ENCODE assay signal across 30 cellular contexts in the genomic region with DNA sequence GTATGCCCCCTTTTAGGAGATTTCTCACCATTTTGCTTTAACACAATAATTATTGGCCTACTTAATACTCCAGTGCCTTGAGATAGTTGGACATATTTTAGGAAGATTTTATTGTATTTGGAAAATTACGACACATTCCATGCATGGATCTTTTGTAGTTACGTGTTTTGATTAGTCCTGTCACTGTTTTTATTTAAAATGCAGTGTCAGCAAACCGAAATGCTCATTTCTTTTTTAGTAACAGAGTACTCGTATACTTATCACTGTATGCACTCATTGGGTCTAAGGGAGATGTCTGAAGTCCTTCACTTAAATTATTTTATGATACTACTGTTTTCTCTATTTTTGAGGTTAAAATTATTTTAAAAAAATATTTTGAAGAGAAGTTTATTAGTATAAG.
"Had no signal": no experiment of that assay in that cellular context is flagged by ENCODE, and none has a peak within 500 bp of the region (broad histone marks: within the 10 kb centered on the region; RNA-seq: fewer than 3 reads in every experiment).

No MANE protein-coding gene starts in this region.

- H3K36me3 ChIP-seq: breast epithelium had no signal

- H3K27ac Mint-ChIP-seq: activated CD4-positive, alpha-beta memory T cell treated with anti-CD3 and anti-CD28 coated beads, Interleukin-2, amount 10 ng/mL, durations not matched to agents 7 days and 5 days; activated CD4-positive, alpha-beta T cell treated with anti-CD3 and anti-CD28 coated beads, Interleukin-2, amount 10 ng/mL, durations not matched to agents 7 days and 5 days; activated naive CD4-positive, alpha-beta T cell treated with anti-CD3 and anti-CD28 coated beads, Interleukin-2, amount 10 ng/mL, durations not matched to agents 7 days and 5 days; activated naive CD4-positive, alpha-beta T cell treated with anti-CD3 and anti-CD28 coated beads, Interleukin-2, amount 50 U/mL, for 72 hours; activated naive CD8-positive, alpha-beta T cell treated with anti-CD3 and anti-CD28 coated beads, Interleukin-2, amount 10 ng/mL, durations not matched to agents 7 days and 5 days; activated T-cell treated with anti-CD3 and anti-CD28 coated beads, Interleukin-2, amount 50 U/mL, for 24 hours; activated T-cell treated with anti-CD3 and anti-CD28 coated beads, Interleukin-2, amount 50 U/mL, for 72 hours; effector memory CD8-positive, alpha-beta T cell; WTC11 had no signal

- H3K27me3 Mint-ChIP-seq: activated CD4-positive, alpha-beta memory T cell treated with anti-CD3 and anti-CD28 coated beads, Interleukin-2, amount 10 ng/mL, durations not matched to agents 7 days and 5 days; activated CD4-positive, alpha-beta T cell treated with anti-CD3 and anti-CD28 coated beads, Interleukin-2, amount 10 ng/mL, durations not matched to agents 7 days and 5 days; activated naive CD4-positive, alpha-beta T cell treated with anti-CD3 and anti-CD28 coated beads, Interleukin-2, amount 10 ng/mL, durations not matched to agents 7 days and 5 days; activated naive CD8-positive, alpha-beta T cell treated with anti-CD3 and anti-CD28 coated beads, Interleukin-2, amount 10 ng/mL, durations not matched to agents 7 days and 5 days; activated T-cell treated with anti-CD3 and anti-CD28 coated beads, Interleukin-2, amount 50 U/mL, for 24 hours; brain; effector memory CD8-positive, alpha-beta T cell had no signal

- H3K4me1 ChIP-seq: ascending aorta, breast epithelium had no signal

- H3K9me3 ChIP-seq: ascending aorta, breast epithelium, esophagus muscularis mucosa, gastroesophageal sphincter had no signal

- FAIRE-seq: colon had no signal

- ATAC-seq: activated naive CD4-positive, alpha-beta T cell treated with anti-CD3 and anti-CD28 coated beads, Interleukin-2, amount 50 U/mL, for 72 hours; activated T-cell treated with anti-CD3 and anti-CD28 coated beads, Interleukin-2, amount 50 U/mL, for 72 hours; effector memory CD8-positive, alpha-beta T cell; foreskin keratinocyte; gastroesophageal sphincter; WTC11 had no signal

- H3K4me3 Mint-ChIP-seq: activated CD4-positive, alpha-beta memory T cell treated with anti-CD3 and anti-CD28 coated beads, Interleukin-2, amount 10 ng/mL, durations not matched to agents 7 days and 5 days; activated CD4-positive, alpha-beta T cell treated with anti-CD3 and anti-CD28 coated beads, Interleukin-2, amount 10 ng/mL, durations not matched to agents 7 days and 5 days; activated naive CD4-positive, alpha-beta T cell treated with anti-CD3 and anti-CD28 coated beads, Interleukin-2, amount 10 ng/mL, durations not matched to agents 7 days and 5 days; activated naive CD8-positive, alpha-beta T cell treated with anti-CD3 and anti-CD28 coated beads, Interleukin-2, amount 10 ng/mL, durations not matched to agents 7 days and 5 days; activated T-cell treated with anti-CD3 and anti-CD28 coated beads, Interleukin-2, amount 50 U/mL, for 24 hours; activated T-cell treated with anti-CD3 and anti-CD28 coated beads, Interleukin-2, amount 50 U/mL, for 72 hours; brain; effector memory CD8-positive, alpha-beta T cell; WTC11 had no signal

- H3K4me3 ChIP-seq: ascending aorta, breast epithelium, esophagus muscularis mucosa, gastroesophageal sphincter had no signal

- H3K27me3 ChIP-seq: ascending aorta, breast epithelium, esophagus muscularis mucosa, foreskin keratinocyte, gastroesophageal sphincter had no signal

- H3K4me1 Mint-ChIP-seq: activated CD4-positive, alpha-beta T cell treated with anti-CD3 and anti-CD28 coated beads, Interleukin-2, amount 10 ng/mL, durations not matched to agents 7 days and 5 days; activated naive CD4-positive, alpha-beta T cell treated with anti-CD3 and anti-CD28 coated beads, Interleukin-2, amount 10 ng/mL, durations not matched to agents 7 days and 5 days; activated naive CD8-positive, alpha-beta T cell treated with anti-CD3 and anti-CD28 coated beads, Interleukin-2, amount 10 ng/mL, durations not matched to agents 7 days and 5 days had no signal

- H3K9me3 Mint-ChIP-seq: activated CD4-positive, alpha-beta memory T cell treated with anti-CD3 and anti-CD28 coated beads, Interleukin-2, amount 10 ng/mL, durations not matched to agents 7 days and 5 days; activated CD4-positive, alpha-beta T cell treated with anti-CD3 and anti-CD28 coated beads, Interleukin-2, amount 10 ng/mL, durations not matched to agents 7 days and 5 days; activated naive CD4-positive, alpha-beta T cell treated with anti-CD3 and anti-CD28 coated beads, Interleukin-2, amount 10 ng/mL, durations not matched to agents 7 days and 5 days; activated naive CD4-positive, alpha-beta T cell treated with anti-CD3 and anti-CD28 coated beads, Interleukin-2, amount 50 U/mL, for 72 hours; activated naive CD8-positive, alpha-beta T cell treated with anti-CD3 and anti-CD28 coated beads, Interleukin-2, amount 10 ng/mL, durations not matched to agents 7 days and 5 days; activated T-cell treated with anti-CD3 and anti-CD28 coated beads, Interleukin-2, amount 50 U/mL, for 24 hours; activated T-cell treated with anti-CD3 and anti-CD28 coated beads, Interleukin-2, amount 50 U/mL, for 72 hours; effector memory CD8-positive, alpha-beta T cell; WTC11 had no signal

- DNase-seq: activated CD4-positive, alpha-beta memory T cell treated with anti-CD3 and anti-CD28 coated beads, Interleukin-2, amount 10 ng/mL, durations not matched to agents 7 days and 5 days; activated CD4-positive, alpha-beta T cell treated with anti-CD3 and anti-CD28 coated beads for 1 hour; activated CD4-positive, alpha-beta T cell treated with anti-CD3 and anti-CD28 coated beads for 4 hours; activated CD4-positive, alpha-beta T cell treated with anti-CD3 and anti-CD28 coated beads, Interleukin-2, amount 10 ng/mL, durations not matched to agents 7 days and 5 days; activated CD4-positive, alpha-beta T cell treated with anti-CD3 and anti-CD28 coated beads, Interleukin-2, amount 50 U/mL, for 4 hours; activated CD8-positive, alpha-beta memory T cell treated with anti-CD3 and anti-CD28 coated beads, Interleukin-2, amount 50 U/mL, for 48 hours; activated gamma-delta T cell; activated naive CD4-positive, alpha-beta T cell; activated naive CD4-positive, alpha-beta T cell treated with anti-CD3 and anti-CD28 coated beads, Interleukin-2, amount 10 ng/mL, durations not matched to agents 7 days and 5 days; activated naive CD8-positive, alpha-beta T cell treated with anti-CD3 and anti-CD28 coated beads, Interleukin-2, amount 10 ng/mL, durations not matched to agents 7 days and 5 days; activated T-cell treated with anti-CD3 and anti-CD28 coated beads for 4 hours; activated T-cell treated with anti-CD3 and anti-CD28 coated beads, Interleukin-2, amount 50 U/mL, for 24 hours; activated T-cell treated with anti-CD3 and anti-CD28 coated beads, Interleukin-2, amount 50 U/mL, for 72 hours; caudate nucleus; cortex of kidney; dermis blood vessel endothelial cell; effector CD4-positive, alpha-beta T cell; effector memory CD8-positive, alpha-beta T cell; erythroblast; foreskin keratinocyte; T-helper 2 cell had no signal

- H3K27ac ChIP-seq: ascending aorta, breast epithelium, esophagus muscularis mucosa, foreskin keratinocyte, gastroesophageal sphincter, VCaP had no signal
